27 cellular contexts compared by ENCODE assay signal in the genomic region with DNA sequence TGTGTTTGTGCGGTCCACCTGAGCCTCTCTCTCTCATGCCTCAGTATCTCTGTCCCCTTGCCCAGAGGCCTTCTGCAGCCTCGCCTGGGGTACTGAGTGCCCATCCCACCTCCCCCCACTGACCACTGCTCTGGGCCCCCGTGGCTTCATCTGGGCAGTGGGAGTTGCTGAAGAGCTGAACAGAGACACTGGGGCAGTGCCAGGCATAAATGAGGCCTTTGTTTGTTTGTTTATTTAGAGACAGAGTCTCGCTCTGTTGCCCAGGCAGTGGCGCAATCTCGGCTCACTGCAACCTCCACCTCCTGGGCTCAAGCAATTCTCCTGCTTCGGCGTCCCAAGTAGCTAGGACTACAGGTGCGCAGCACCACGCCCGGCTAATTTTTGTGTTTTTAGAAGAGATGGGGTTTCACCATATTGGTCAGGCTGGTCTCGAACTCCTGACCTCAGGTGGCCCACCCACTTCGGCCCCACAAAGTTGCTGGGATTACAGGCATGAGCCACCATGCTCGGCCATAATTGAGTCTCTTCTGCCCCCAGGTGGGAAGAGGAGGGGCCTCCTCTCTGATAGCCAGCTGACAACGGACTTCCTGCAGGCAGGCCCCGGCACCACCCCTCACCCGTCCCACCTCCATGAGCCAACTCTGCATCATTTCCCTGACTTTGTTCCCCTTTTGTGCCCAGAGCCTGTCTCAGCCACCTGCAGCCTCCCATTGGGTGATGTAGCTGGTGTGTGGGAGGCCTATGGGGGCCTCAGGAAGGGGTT. TPM values are rescaled to one million over a fixed set of nuclear protein-coding genes. Genes with fewer than 3 reads are reported as not detected.
"Had no signal": no experiment of that assay in that cellular context is flagged by ENCODE, and none has a peak within 500 bp of the region (broad histone marks: within the 10 kb centered on the region; RNA-seq: fewer than 3 reads in every experiment).

No MANE protein-coding gene starts in this region.

- H3K27ac Mint-ChIP-seq: naive thymus-derived CD4-positive, alpha-beta T cell; nephron progenitor cell; stimulated activated naive B cell treated with anti-CD40 and anti-IgM and Interleukin-4, amounts not matched to agents 10 μg/mL and 1 μg/mL and 100 μg/mL, for 72 hours had no signal

- H3K4me3 ChIP-seq: colonic mucosa, heart left ventricle, left ventricle myocardium inferior, lung, prostate gland, sigmoid colon, skin epidermis, stomach had no signal

- H3K36me3 Mint-ChIP-seq: naive thymus-derived CD4-positive, alpha-beta T cell; stimulated activated naive B cell treated with anti-CD40 and anti-IgM and Interleukin-4, amounts not matched to agents 10 μg/mL and 1 μg/mL and 100 μg/mL, for 72 hours had no signal

- H3K36me3 ChIP-seq: colonic mucosa, heart left ventricle, left ventricle myocardium inferior, prostate gland, sigmoid colon had no signal

- DNase-seq: colonic mucosa; dermis blood vessel endothelial cell; effector CD4-positive, alpha-beta T cell; heart left ventricle; hippocampal formation; left ventricle myocardium inferior; mesenchymal stem cell; naive thymus-derived CD4-positive, alpha-beta T cell; nephron progenitor cell; retina; sigmoid colon; stimulated activated CD4-positive, alpha-beta T cell treated with anti-CD3 and anti-CD28 coated beads, Interleukin-2, amount 100 ng/mL, for 24 hours; stimulated activated CD4-positive, alpha-beta T cell treated with anti-CD3 and anti-CD28 coated beads, Interleukin-4, amount 100 ng/mL, for 4 hours; stimulated activated naive B cell treated with anti-CD40 and anti-IgM and Interleukin-4, amounts not matched to agents 10 μg/mL and 1 μg/mL and 100 μg/mL, for 72 hours; stomach; substantia nigra; trophoblast cell had no signal

- H3K4me1 Mint-ChIP-seq: naive thymus-derived CD4-positive, alpha-beta T cell; nephron progenitor cell; stimulated activated naive B cell treated with anti-CD40 and anti-IgM and Interleukin-4, amounts not matched to agents 10 μg/mL and 1 μg/mL and 100 μg/mL, for 72 hours had no signal

- H3K4me3 Mint-ChIP-seq: naive thymus-derived CD4-positive, alpha-beta T cell; nephron progenitor cell; stimulated activated naive B cell treated with anti-CD40 and anti-IgM and Interleukin-4, amounts not matched to agents 10 μg/mL and 1 μg/mL and 100 μg/mL, for 72 hours had no signal

- H3K4me1 ChIP-seq: colonic mucosa, heart left ventricle, left ventricle myocardium inferior, parathyroid adenoma, prostate gland, sigmoid colon, stomach had no signal

- H3K27me3 ChIP-seq: colonic mucosa, sigmoid colon, stomach had no signal

- H3K27ac ChIP-seq: colonic mucosa, heart left ventricle, left ventricle myocardium inferior, parathyroid adenoma, prostate gland, sigmoid colon, skin epidermis, stomach had no signal

- H3K9me3 ChIP-seq: colonic mucosa, prostate gland had no signal

- ATAC-seq: heart left ventricle; naive thymus-derived CD4-positive, alpha-beta T cell; stimulated activated naive B cell treated with anti-CD40 and anti-IgM and Interleukin-4, amounts not matched to agents 10 μg/mL and 1 μg/mL and 100 μg/mL, for 72 hours had no signal

RNA-seq across cellular contexts. Expression of a gene that starts 9.3 kb away (rescaled TPM):
- total RNA-seq: cerebellum; dermis blood vessel endothelial cell; frontal cortex; left ventricle myocardium inferior; lung; mononuclear cell; naive thymus-derived CD4-positive, alpha-beta T cell; omental fat pad; sigmoid colon; stomach; urinary bladder had no signal
- polyA plus RNA-seq: heart left ventricle; keratinocyte; naive thymus-derived CD4-positive, alpha-beta T cell; urinary bladder had no signal

RNA-seq across cellular contexts. Expression of a gene that starts 10.5 kb away (rescaled TPM):
- total RNA-seq: cerebellum; colonic mucosa; dermis blood vessel endothelial cell; frontal cortex; heart left ventricle; left ventricle myocardium inferior; mononuclear cell; naive thymus-derived CD4-positive, alpha-beta T cell; omental fat pad; stomach; urinary bladder had no signal
- polyA plus RNA-seq: heart left ventricle; naive thymus-derived CD4-positive, alpha-beta T cell had no signal
